In the genomic region with DNA sequence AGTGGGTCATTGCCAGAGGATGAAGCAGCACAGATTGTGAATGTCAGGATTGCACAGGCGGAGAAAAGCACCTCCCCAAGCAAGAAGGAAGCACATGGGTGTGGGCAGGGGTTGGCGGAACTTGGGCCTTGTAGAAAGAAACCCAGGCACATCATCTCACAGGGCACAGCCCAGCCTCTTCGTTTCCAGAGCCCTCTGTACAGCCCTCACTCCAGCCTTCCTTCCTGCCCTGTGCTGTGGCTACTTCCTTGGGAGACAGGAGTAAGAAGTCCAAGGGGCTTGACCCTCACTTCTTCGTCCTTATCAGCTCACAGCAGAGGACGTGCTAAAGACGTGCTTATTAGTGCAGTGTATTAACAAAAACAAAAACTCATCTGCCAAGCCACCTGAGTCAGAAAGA, we compare ENCODE assay signal across 34 cellular contexts.
"Had no signal": no experiment of that assay in that cellular context is flagged by ENCODE, and none has a peak within 500 bp of the region (broad histone marks: within the 10 kb centered on the region; RNA-seq: fewer than 3 reads in every experiment).

No MANE protein-coding gene starts in this region.

- H3K36me3 Mint-ChIP-seq: activated CD4-positive, alpha-beta memory T cell treated with anti-CD3 and anti-CD28 coated beads for 36 hours; activated CD8-positive, alpha-beta memory T cell treated with anti-CD3 and anti-CD28 coated beads, Interleukin-2, amount 10 ng/mL, durations not matched to agents 7 days and 5 days; activated naive CD4-positive, alpha-beta T cell treated with anti-CD3 and anti-CD28 coated beads, Interleukin-2, amount 10 ng/mL, durations not matched to agents 7 days and 5 days; activated naive CD4-positive, alpha-beta T cell treated with anti-CD3 and anti-CD28 coated beads, Interleukin-2, amount 50 U/mL, for 72 hours; activated naive CD8-positive, alpha-beta T cell treated with anti-CD3 and anti-CD28 coated beads, Interleukin-2, amount 10 ng/mL, durations not matched to agents 7 days and 5 days had no signal

- H3K27me3 Mint-ChIP-seq: activated B cell treated with CpG ODN at 0.5 μM for 24 hours; activated CD4-positive, alpha-beta memory T cell treated with anti-CD3 and anti-CD28 coated beads for 36 hours; activated naive CD4-positive, alpha-beta T cell treated with anti-CD3 and anti-CD28 coated beads, Interleukin-2, amount 10 ng/mL, durations not matched to agents 7 days and 5 days; activated T-cell treated with anti-CD3 and anti-CD28 coated beads, Interleukin-2, amount 50 U/mL, for 24 hours; central memory CD8-positive, alpha-beta T cell had no signal

- ATAC-seq: activated CD4-positive, CD25-positive, alpha-beta regulatory T cell treated with anti-CD3 and anti-CD28 coated beads, Interleukin-2, amount 50 U/mL, for 24 hours; activated CD8-positive, alpha-beta memory T cell treated with anti-CD3 and anti-CD28 coated beads, Interleukin-2, amount 10 ng/mL, durations not matched to agents 7 days and 5 days; activated CD8-positive, alpha-beta T cell treated with anti-CD3 and anti-CD28 coated beads, Interleukin-2, amount 10 ng/mL, durations not matched to agents 7 days and 5 days; activated naive CD4-positive, alpha-beta T cell treated with anti-CD3 and anti-CD28 coated beads, Interleukin-2, amount 50 U/mL, for 72 hours; activated T-cell treated with anti-CD3 and anti-CD28 coated beads, Interleukin-2, amount 50 U/mL, for 72 hours; gastroesophageal sphincter; T-helper 17 cell had no signal

- H3K4me3 Mint-ChIP-seq: activated B cell treated with CpG ODN at 0.5 μM for 24 hours; activated CD4-positive, alpha-beta memory T cell treated with anti-CD3 and anti-CD28 coated beads for 36 hours; activated CD8-positive, alpha-beta memory T cell treated with anti-CD3 and anti-CD28 coated beads, Interleukin-2, amount 10 ng/mL, durations not matched to agents 7 days and 5 days; activated CD8-positive, alpha-beta T cell treated with anti-CD3 and anti-CD28 coated beads, Interleukin-2, amount 10 ng/mL, durations not matched to agents 7 days and 5 days; activated naive CD4-positive, alpha-beta T cell treated with anti-CD3 and anti-CD28 coated beads, Interleukin-2, amount 10 ng/mL, durations not matched to agents 7 days and 5 days; activated naive CD8-positive, alpha-beta T cell treated with anti-CD3 and anti-CD28 coated beads, Interleukin-2, amount 10 ng/mL, durations not matched to agents 7 days and 5 days; activated T-cell treated with anti-CD3 and anti-CD28 coated beads, Interleukin-2, amount 50 U/mL, for 24 hours; activated T-cell treated with anti-CD3 and anti-CD28 coated beads, Interleukin-2, amount 50 U/mL, for 72 hours; central memory CD8-positive, alpha-beta T cell; dendritic cell treated with granulocyte-macrophage colony-stimulating factor and Interleukin-4, amounts not matched to agents 40 ng/mL and 50 ng/mL, for 4 days; endodermal cell; T-helper 17 cell; T-helper 2 cell treated with Interferon-gamma antibody and Interleukin-4, amounts not matched to agents 5 μg/mL and 100 μg/mL, for 36 hours had no signal

- H3K9me3 ChIP-seq: esophagus squamous epithelium, gastroesophageal sphincter had no signal

- H3K27ac Mint-ChIP-seq: activated B cell treated with CpG ODN at 0.5 μM for 24 hours; activated CD4-positive, alpha-beta memory T cell treated with anti-CD3 and anti-CD28 coated beads for 36 hours; activated CD8-positive, alpha-beta memory T cell treated with anti-CD3 and anti-CD28 coated beads, Interleukin-2, amount 10 ng/mL, durations not matched to agents 7 days and 5 days; activated CD8-positive, alpha-beta T cell treated with anti-CD3 and anti-CD28 coated beads, Interleukin-2, amount 10 ng/mL, durations not matched to agents 7 days and 5 days; activated naive CD4-positive, alpha-beta T cell treated with anti-CD3 and anti-CD28 coated beads, Interleukin-2, amount 10 ng/mL, durations not matched to agents 7 days and 5 days; activated naive CD8-positive, alpha-beta T cell treated with anti-CD3 and anti-CD28 coated beads, Interleukin-2, amount 10 ng/mL, durations not matched to agents 7 days and 5 days; activated T-cell treated with anti-CD3 and anti-CD28 coated beads, Interleukin-2, amount 50 U/mL, for 24 hours; activated T-cell treated with anti-CD3 and anti-CD28 coated beads, Interleukin-2, amount 50 U/mL, for 72 hours; dendritic cell treated with granulocyte-macrophage colony-stimulating factor and Interleukin-4, amounts not matched to agents 40 ng/mL and 50 ng/mL, for 4 days; endodermal cell; T-helper 17 cell; T-helper 2 cell treated with Interferon-gamma antibody and Interleukin-4, amounts not matched to agents 5 μg/mL and 100 μg/mL, for 36 hours had no signal

- H3K9me3 Mint-ChIP-seq: activated B cell treated with CpG ODN at 0.5 μM for 24 hours; activated CD4-positive, alpha-beta memory T cell treated with anti-CD3 and anti-CD28 coated beads for 36 hours; activated naive CD4-positive, alpha-beta T cell treated with anti-CD3 and anti-CD28 coated beads, Interleukin-2, amount 10 ng/mL, durations not matched to agents 7 days and 5 days; activated naive CD4-positive, alpha-beta T cell treated with anti-CD3 and anti-CD28 coated beads, Interleukin-2, amount 50 U/mL, for 72 hours; activated naive CD8-positive, alpha-beta T cell treated with anti-CD3 and anti-CD28 coated beads, Interleukin-2, amount 10 ng/mL, durations not matched to agents 7 days and 5 days; activated T-cell treated with anti-CD3 and anti-CD28 coated beads, Interleukin-2, amount 50 U/mL, for 24 hours; activated T-cell treated with anti-CD3 and anti-CD28 coated beads, Interleukin-2, amount 50 U/mL, for 72 hours; central memory CD8-positive, alpha-beta T cell; dendritic cell treated with granulocyte-macrophage colony-stimulating factor and Interleukin-4, amounts not matched to agents 40 ng/mL and 50 ng/mL, for 4 days; endodermal cell; T-helper 2 cell treated with Interferon-gamma antibody and Interleukin-4, amounts not matched to agents 5 μg/mL and 100 μg/mL, for 36 hours had no signal

- FAIRE-seq: astrocyte had no signal

- H3K27me3 ChIP-seq: brain microvascular endothelial cell, esophagus squamous epithelium, gastroesophageal sphincter had no signal

- H3K4me1 Mint-ChIP-seq: activated B cell treated with CpG ODN at 0.5 μM for 24 hours; activated CD8-positive, alpha-beta memory T cell treated with anti-CD3 and anti-CD28 coated beads, Interleukin-2, amount 10 ng/mL, durations not matched to agents 7 days and 5 days; activated naive CD4-positive, alpha-beta T cell treated with anti-CD3 and anti-CD28 coated beads, Interleukin-2, amount 10 ng/mL, durations not matched to agents 7 days and 5 days; activated naive CD8-positive, alpha-beta T cell treated with anti-CD3 and anti-CD28 coated beads, Interleukin-2, amount 10 ng/mL, durations not matched to agents 7 days and 5 days; central memory CD8-positive, alpha-beta T cell; T-helper 17 cell had no signal

- DNase-seq: activated B cell treated with CpG ODN at 0.5 μM for 24 hours; activated CD4-positive, alpha-beta memory T cell treated with anti-CD3 and anti-CD28 coated beads for 36 hours; activated CD4-positive, alpha-beta T cell treated with anti-CD3 and anti-CD28 coated beads for 48 hours; activated CD4-positive, alpha-beta T cell treated with anti-CD3 and anti-CD28 coated beads, Interleukin-2, amount 50 U/mL, for 1 hour; activated CD8-positive, alpha-beta memory T cell treated with anti-CD3 and anti-CD28 coated beads, Interleukin-2, amount 10 ng/mL, durations not matched to agents 7 days and 5 days; activated CD8-positive, alpha-beta memory T cell treated with anti-CD3 and anti-CD28 coated beads, Interleukin-2, amount 50 U/mL, for 4 hours; activated CD8-positive, alpha-beta T cell treated with anti-CD3 and anti-CD28 coated beads, Interleukin-2, amount 10 ng/mL, durations not matched to agents 7 days and 5 days; activated gamma-delta T cell; activated naive CD4-positive, alpha-beta T cell; activated naive CD4-positive, alpha-beta T cell treated with anti-CD3 and anti-CD28 coated beads, Interleukin-2, amount 10 ng/mL, durations not matched to agents 7 days and 5 days; activated naive CD8-positive, alpha-beta T cell treated with anti-CD3 and anti-CD28 coated beads, Interleukin-2, amount 10 ng/mL, durations not matched to agents 7 days and 5 days; activated T-cell treated with anti-CD3 and anti-CD28 coated beads, Interleukin-2, amount 50 U/mL, for 24 hours; activated T-cell treated with anti-CD3 and anti-CD28 coated beads, Interleukin-2, amount 50 U/mL, for 72 hours; amniotic stem cell; anterior cingulate cortex; brain microvascular endothelial cell; dorsolateral prefrontal cortex; effector memory CD4-positive, alpha-beta T cell; endodermal cell; erythroblast; esophagus squamous epithelium; foreskin melanocyte; T-helper 1 cell; T-helper 17 cell; T1000; WERI-Rb-1 had no signal

- H3K4me3 ChIP-seq: coronary artery, dorsolateral prefrontal cortex, esophagus squamous epithelium, gastroesophageal sphincter had no signal

- H3K27ac ChIP-seq: brain microvascular endothelial cell, coronary artery, dorsolateral prefrontal cortex, gastroesophageal sphincter, WERI-Rb-1 had no signal

- H3K36me3 ChIP-seq: brain microvascular endothelial cell, esophagus squamous epithelium, gastroesophageal sphincter, WERI-Rb-1 had no signal
